1 cellular context compared by ENCODE assay signal in the genomic region with DNA sequence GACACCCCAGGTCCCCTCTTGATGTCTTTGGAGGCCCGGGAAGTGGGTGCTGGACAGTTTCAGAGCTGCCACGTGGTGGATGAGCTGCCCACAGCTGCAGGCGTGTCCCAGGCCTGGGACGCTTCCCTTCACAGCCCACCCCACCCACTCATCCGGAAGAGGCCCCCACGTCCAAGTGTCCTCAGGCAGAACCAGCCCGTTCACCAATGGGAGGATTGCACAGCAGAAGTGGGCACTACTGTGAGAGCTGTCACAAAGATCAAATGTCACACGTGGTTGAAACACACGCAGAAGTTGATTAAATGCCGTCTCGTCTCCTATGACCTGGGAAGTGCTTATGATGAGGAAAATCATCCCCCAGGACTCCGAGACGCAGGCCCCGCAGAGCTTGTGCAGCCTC.
A peak's percentile ranks its signal among the peaks of the same experiment; 100 is the strongest.
TF ChIP-seq lines count a peak whose summit lies in the region.

No MANE protein-coding gene starts in this region.

TF ChIP-seq in HEK293, 187 proteins besides CTCF, POLR2A, EP300 and RAD21 (continued from another document):
- TF ChIP-seq, protein P1, sequence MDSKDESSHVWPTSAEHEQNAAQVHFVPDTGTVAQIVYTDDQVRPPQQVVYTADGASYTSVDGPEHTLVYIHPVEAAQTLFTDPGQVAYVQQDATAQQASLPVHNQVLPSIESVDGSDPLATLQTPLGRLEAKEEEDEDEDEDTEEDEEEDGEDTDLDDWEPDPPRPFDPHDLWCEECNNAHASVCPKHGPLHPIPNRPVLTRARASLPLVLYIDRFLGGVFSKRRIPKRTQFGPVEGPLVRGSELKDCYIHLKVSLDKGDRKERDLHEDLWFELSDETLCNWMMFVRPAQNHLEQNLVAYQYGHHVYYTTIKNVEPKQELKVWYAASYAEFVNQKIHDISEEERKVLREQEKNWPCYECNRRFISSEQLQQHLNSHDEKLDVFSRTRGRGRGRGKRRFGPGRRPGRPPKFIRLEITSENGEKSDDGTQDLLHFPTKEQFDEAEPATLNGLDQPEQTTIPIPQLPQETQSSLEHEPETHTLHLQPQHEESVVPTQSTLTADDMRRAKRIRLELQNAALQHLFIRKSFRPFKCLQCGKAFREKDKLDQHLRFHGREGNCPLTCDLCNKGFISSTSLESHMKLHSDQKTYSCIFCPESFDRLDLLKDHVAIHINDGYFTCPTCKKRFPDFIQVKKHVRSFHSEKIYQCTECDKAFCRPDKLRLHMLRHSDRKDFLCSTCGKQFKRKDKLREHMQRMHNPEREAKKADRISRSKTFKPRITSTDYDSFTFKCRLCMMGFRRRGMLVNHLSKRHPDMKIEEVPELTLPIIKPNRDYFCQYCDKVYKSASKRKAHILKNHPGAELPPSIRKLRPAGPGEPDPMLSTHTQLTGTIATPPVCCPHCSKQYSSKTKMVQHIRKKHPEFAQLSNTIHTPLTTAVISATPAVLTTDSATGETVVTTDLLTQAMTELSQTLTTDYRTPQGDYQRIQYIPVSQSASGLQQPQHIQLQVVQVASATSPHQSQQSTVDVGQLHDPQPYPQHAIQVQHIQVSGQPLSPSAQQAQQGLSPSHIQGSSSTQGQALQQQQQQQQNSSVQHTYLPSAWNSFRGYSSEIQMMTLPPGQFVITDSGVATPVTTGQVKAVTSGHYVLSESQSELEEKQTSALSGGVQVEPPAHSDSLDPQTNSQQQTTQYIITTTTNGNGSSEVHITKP (tag by site-specific recombination; IDR thresholded peaks at IDR 0.05), result no peak
- TF ChIP-seq ZFHX2 (tag by site-specific recombination; conservative IDR thresholded peaks at IDR 0.05), result 0 out of 2 replicates have a peak, but pooled peaks have one; percentile 23
